Comparison of ENCODE assay signal across 6 cellular contexts in the genomic region with DNA sequence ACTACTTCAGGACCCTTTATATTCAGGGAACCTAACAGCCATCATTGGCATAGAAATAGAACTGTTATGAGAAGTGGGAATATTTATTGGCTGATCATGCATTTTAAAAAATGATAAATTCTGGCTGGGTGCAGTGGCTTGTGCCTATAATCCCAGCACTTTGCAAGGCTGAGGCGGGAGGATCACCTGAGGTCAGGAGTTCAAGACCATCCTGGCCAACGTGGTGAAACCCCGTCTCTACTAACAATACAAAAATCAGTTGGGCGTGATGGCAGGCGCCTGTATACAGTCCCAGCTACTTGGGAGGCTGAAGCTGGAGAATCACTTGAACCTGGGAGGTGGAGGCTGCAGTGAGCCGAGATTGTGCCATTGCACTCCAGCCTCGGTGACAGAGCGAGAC. TPM values are rescaled to one million over a fixed set of nuclear protein-coding genes. Genes with fewer than 3 reads are reported as not detected.
A peak's percentile ranks its signal among the peaks of the same experiment; 100 is the strongest.
DNase-seq lines count a peak whose midpoint lies in the region; ATAC-seq, FAIRE-seq and TF ChIP-seq lines count a peak whose summit lies in the region.
"Not testable (repeated sequence)": the region's sequence is repeated elsewhere in the genome, so short reads cannot be mapped to it uniquely, and the experiment has no call there.

No MANE protein-coding gene starts in this region.

- DNase-seq in breast epithelium (ENCODE audit: low spot score in 2 of 2); thoracic aorta (ENCODE audit: low spot score): not testable (repeated sequence)
- DNase-seq in kidney (peak; percentile 23), sigmoid colon (peak; percentile 64)

- H3K4me1 ChIP-seq in breast epithelium; kidney (ENCODE audit: control insufficient read depth in 1 of 2, insufficient read depth in 1 of 2, low read depth in 1 of 2, low read length in 2 of 2): not testable (repeated sequence)
- H3K4me1 ChIP-seq in gastroesophageal sphincter (peaks cover 0 to 88% (median 6%) of the 10 kb centered on the region in 3 donors), muscle layer of colon (ENCODE audit: insufficient read depth, low read length) (peaks cover 77% of the 10 kb centered on the region), sigmoid colon (peaks cover 0 to 85% (median 68%) of the 10 kb centered on the region in 4 donors), thoracic aorta (ENCODE audit: control insufficient read depth in 1 of 2, low read depth in 2 of 2) (peaks cover 25 to 77% of the 10 kb centered on the region in 2 donors)

- TF ChIP-seq POLR2A in breast epithelium (IDR thresholded peaks at IDR 0.05); gastroesophageal sphincter (IDR thresholded peaks at IDR 0.05); sigmoid colon (IDR thresholded peaks at IDR 0.05): not testable (repeated sequence)

- 33 to 59% methylated on average over 1 to 7 of the region's 8 CpGs for WGBS in gastroesophageal sphincter (ENCODE audit: low coverage in 1 of 2), 2 donors
- 86 to 89% methylated on average over 8 of the region's 8 CpGs for WGBS in sigmoid colon, 2 donors

- H3K9ac ChIP-seq in kidney (ENCODE audit: low read length in 2 of 2), result not testable (repeated sequence)
- peak overlapping the region; percentile 69 for H3K9ac ChIP-seq in muscle layer of colon (ENCODE audit: low read length)

- peak overlapping the region in 1 of 3 donors; percentile 23 for H3K4me3 ChIP-seq in breast epithelium
- H3K4me3 ChIP-seq in gastroesophageal sphincter, result peak overlapping the region in 1 of 2 donors; percentile 91
- H3K4me3 ChIP-seq in kidney (ENCODE audit: low read length in 2 of 2); thoracic aorta: not testable (repeated sequence)
- peak overlapping the region; percentile 4 to 7 for H3K4me3 ChIP-seq in muscle layer of colon (ENCODE audit: low read depth in 1 of 2, low read length in 2 of 2)
- peak overlapping the region in 3 of 4 donors; percentile 3 to 84 (median 81) for H3K4me3 ChIP-seq in sigmoid colon

- not testable (repeated sequence) for H3K27me3 ChIP-seq in breast epithelium; gastroesophageal sphincter; muscle layer of colon (ENCODE audit: control insufficient read depth in 1 of 2, insufficient read depth in 2 of 2, low read length in 2 of 2); sigmoid colon; thoracic aorta (replicated peaks; ENCODE audit: insufficient read depth)

- not testable (repeated sequence) for H3K9me3 ChIP-seq in breast epithelium; gastroesophageal sphincter; kidney (ENCODE audit: control insufficient read depth in 1 of 2, low read length in 2 of 2); muscle layer of colon (ENCODE audit: low read length); sigmoid colon; thoracic aorta

- not testable (repeated sequence) for TF ChIP-seq CTCF in breast epithelium (IDR thresholded peaks at IDR 0.05); gastroesophageal sphincter (IDR thresholded peaks at IDR 0.05); kidney (IDR thresholded peaks at IDR 0.05; ENCODE audit: borderline replicate concordance, extremely low read depth, insufficient read depth); sigmoid colon (IDR thresholded peaks at IDR 0.05); thoracic aorta (IDR thresholded peaks at IDR 0.05)

- H3K36me3 ChIP-seq in breast epithelium; kidney (ENCODE audit: control insufficient read depth in 1 of 2, insufficient read depth in 2 of 2, low read length in 2 of 2); thoracic aorta: not testable (repeated sequence)
- peaks cover 0 to 49% of the 10 kb centered on the region in 2 donors for H3K36me3 ChIP-seq in gastroesophageal sphincter
- H3K36me3 ChIP-seq in muscle layer of colon (ENCODE audit: insufficient read depth, low read length), result peaks cover 63% of the 10 kb centered on the region
- peaks cover 15 to 77% (median 18%) of the 10 kb centered on the region in 4 donors for H3K36me3 ChIP-seq in sigmoid colon

- not testable (repeated sequence) for FAIRE-seq in kidney (lab: Jason Lieb, UNC)

- intact Hi-C loops in breast epithelium (cut with DNase I; ENCODE audit: low total_unique reads); kidney (cut with DNase I); sigmoid colon (cut with DNase I): not testable (repeated sequence)

- H3K27ac ChIP-seq in breast epithelium (peak overlapping the region; percentile 77 to 85), gastroesophageal sphincter (peak overlapping the region; percentile 80 to 98 (median 98)), muscle layer of colon (ENCODE audit: low read depth, low read length) (peak overlapping the region; percentile 88), sigmoid colon (peak overlapping the region; percentile 90 to 100 (median 96)), thoracic aorta (peak overlapping the region; percentile 80 to 83)
- H3K27ac ChIP-seq in kidney (ENCODE audit: low read depth in 2 of 2, low read length in 2 of 2), result not testable (repeated sequence)

- ATAC-seq in gastroesophageal sphincter; thoracic aorta (ENCODE audit: insufficient number of reproducible peaks, low FRiP score, low read depth): not testable (repeated sequence)

- not testable (repeated sequence) for TF ChIP-seq EP300 in gastroesophageal sphincter (IDR thresholded peaks at IDR 0.05); sigmoid colon (IDR thresholded peaks at IDR 0.05)

RNA-seq across cellular contexts. Expression of a gene that starts 6.8 kb away (rescaled TPM):
- total RNA-seq in breast epithelium (100 to 1,000 TPM in 2 of 3 donors, 10 to 100 TPM in 1; 32.0 to 319 (median 115) TPM), gastroesophageal sphincter (1,000 to 10,000 TPM; 1,155 to 2,820 (median 1,765) TPM), kidney (23.2 TPM), sigmoid colon (1,000 to 10,000 TPM in 3 of 4 donors, 100 to 1,000 TPM in 1; 731 to 1,357 (median 1,117) TPM), thoracic aorta (100 to 1,000 TPM in 1 of 2 donors, 10 to 100 TPM in 1; 60.9 to 102 TPM)
- polyA plus RNA-seq in kidney (ENCODE audit: insufficient read depth, low read depth, low replicate concordance) (4.5 TPM), sigmoid colon (10 to 100 TPM in 1 of 3 donors, 1 to 10 TPM in 1, under 1 TPM in 1; 0.69 to 31.9 (median 9.0) TPM)
